In the genomic region with DNA sequence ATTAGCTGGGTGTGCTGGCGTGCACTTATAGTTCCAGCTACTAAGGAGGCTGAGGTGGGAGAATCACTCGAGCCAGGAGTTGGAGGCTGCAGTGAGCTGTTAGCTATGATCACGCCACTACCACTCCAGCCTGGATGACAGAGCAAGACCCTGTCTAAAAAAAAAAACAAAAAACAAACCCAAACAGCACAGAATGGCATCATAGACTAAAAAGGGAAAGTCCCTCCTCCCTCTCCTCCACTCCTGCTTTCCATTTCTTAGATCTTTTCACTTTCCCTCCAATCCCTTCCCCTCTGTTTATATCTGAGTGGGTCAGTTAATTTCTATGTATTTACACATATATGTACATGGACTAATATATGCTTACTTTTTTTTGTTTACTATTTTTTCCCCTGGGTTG, we compare ENCODE assay signal across 21 cellular contexts. TPM values are rescaled to one million over a fixed set of nuclear protein-coding genes. Genes with fewer than 3 reads are reported as not detected.
A peak's percentile ranks its signal among the peaks of the same experiment; 100 is the strongest.
DNase-seq lines count a peak whose midpoint lies in the region; ATAC-seq and TF ChIP-seq lines count a peak whose summit lies in the region.
"Had no signal": no experiment of that assay in that cellular context is flagged by ENCODE, and none has a peak within 500 bp of the region (broad histone marks: within the 10 kb centered on the region; RNA-seq: fewer than 3 reads in every experiment).

No MANE protein-coding gene starts in this region.

- TF ChIP-seq CTCF in HEK293 (tag by site-specific recombination; IDR thresholded peaks at IDR 0.05): no peak

- POLR2A ChIA-PET in activated CD4-positive, alpha-beta T cell treated with anti-CD3 and anti-CD28 coated beads for 36 hours (lab: Charles Lee): no interaction called here
- POLR2A ChIA-PET in HEK293 (lab: Yijun Ruan, JAX): no interaction called here

- no peaks in the 10 kb centered on the region for H3K36me3 Mint-ChIP-seq in activated CD4-positive, alpha-beta T cell treated with anti-CD3 and anti-CD28 coated beads for 36 hours (ENCODE audit: low read depth)
- peaks cover 2% of the 10 kb centered on the region for H3K36me3 Mint-ChIP-seq in IgD-negative memory B cell
- H3K36me3 Mint-ChIP-seq in stimulated activated memory B cell treated with anti-CD40 and anti-IgM and Interleukin-4, amounts not matched to agents 10 μg/mL and 1 μg/mL and 100 μg/mL, for 72 hours: no peaks in the 10 kb centered on the region
- H3K36me3 Mint-ChIP-seq: CD4-positive, alpha-beta memory T cell had no signal

- H3K9me3 Mint-ChIP-seq in activated CD4-positive, alpha-beta T cell treated with anti-CD3 and anti-CD28 coated beads for 36 hours (ENCODE audit: low read depth): no peaks in the 10 kb centered on the region
- H3K9me3 Mint-ChIP-seq in IgD-negative memory B cell: no peaks in the 10 kb centered on the region
- no peaks in the 10 kb centered on the region for H3K9me3 Mint-ChIP-seq in stimulated activated memory B cell treated with anti-CD40 and anti-IgM and Interleukin-4, amounts not matched to agents 10 μg/mL and 1 μg/mL and 100 μg/mL, for 72 hours
- H3K9me3 Mint-ChIP-seq: CD4-positive, alpha-beta memory T cell had no signal

- H3K27ac Mint-ChIP-seq in activated CD4-positive, alpha-beta T cell treated with anti-CD3 and anti-CD28 coated beads for 36 hours: no peak overlapping the region
- H3K27ac Mint-ChIP-seq in IgD-negative memory B cell: peak overlapping the region in 2 of 3 donors; percentile 16 to 59
- H3K27ac Mint-ChIP-seq in stimulated activated memory B cell treated with anti-CD40 and anti-IgM and Interleukin-4, amounts not matched to agents 10 μg/mL and 1 μg/mL and 100 μg/mL, for 72 hours: peak overlapping the region; percentile 93

- peak; percentile 55 for ATAC-seq in activated CD4-positive, alpha-beta T cell treated with anti-CD3 and anti-CD28 coated beads for 36 hours
- ATAC-seq in stimulated activated memory B cell treated with anti-CD40 and anti-IgM and Interleukin-4, amounts not matched to agents 10 μg/mL and 1 μg/mL and 100 μg/mL, for 72 hours: no peak
- ATAC-seq: A549 had no signal

- H3K27me3 Mint-ChIP-seq in activated CD4-positive, alpha-beta T cell treated with anti-CD3 and anti-CD28 coated beads for 36 hours: no peaks in the 10 kb centered on the region
- H3K27me3 Mint-ChIP-seq in IgD-negative memory B cell: no peaks in the 10 kb centered on the region
- H3K27me3 Mint-ChIP-seq in stimulated activated memory B cell treated with anti-CD40 and anti-IgM and Interleukin-4, amounts not matched to agents 10 μg/mL and 1 μg/mL and 100 μg/mL, for 72 hours: no peaks in the 10 kb centered on the region
- H3K27me3 Mint-ChIP-seq: CD4-positive, alpha-beta memory T cell had no signal

- H3K4me1 ChIP-seq in HEK293 (ENCODE audit: control insufficient read depth, insufficient read depth, low read length): no peaks in the 10 kb centered on the region
- H3K4me1 ChIP-seq: A549, HAP-1 had no signal

- H3K4me1 Mint-ChIP-seq in activated CD4-positive, alpha-beta T cell treated with anti-CD3 and anti-CD28 coated beads for 36 hours: peaks cover 21% of the 10 kb centered on the region
- peaks cover 40 to 54% (median 43%) of the 10 kb centered on the region in 3 donors for H3K4me1 Mint-ChIP-seq in IgD-negative memory B cell
- peaks cover 67% of the 10 kb centered on the region for H3K4me1 Mint-ChIP-seq in stimulated activated memory B cell treated with anti-CD40 and anti-IgM and Interleukin-4, amounts not matched to agents 10 μg/mL and 1 μg/mL and 100 μg/mL, for 72 hours

- no peak for DNase-seq in activated CD4-positive, alpha-beta T cell treated with anti-CD3 and anti-CD28 coated beads for 36 hours
- DNase-seq in activated CD4-positive, alpha-beta T cell treated with anti-CD3 and anti-CD28 coated beads, Interleukin-2, amount 50 U/mL, for 48 hours: no peak
- DNase-seq in pons (ENCODE audit: low spot score) (no peak), UCSD-AML1 (lab: John Stamatoyannopoulos, UW; ENCODE audit: unreplicated experiment) (no peak), kidney glomerular epithelial cell (lab: John Stamatoyannopoulos, UW) (no peak)
- DNase-seq: ACHN; AML-193; C1 segment of cervical spinal cord; Calu3; CD4-positive, alpha-beta memory T cell; COR-L47; DMS53; DMS79 treated with DMSO at 0.1 percent for 48 hours; GF-D8; GOT3 had no signal

- intact Hi-C loops in activated CD4-positive, alpha-beta T cell treated with anti-CD3 and anti-CD28 coated beads for 36 hours (cut with DNase I, micrococcal nuclease): no loop called here

- no peak overlapping the region for H3K4me3 Mint-ChIP-seq in activated CD4-positive, alpha-beta T cell treated with anti-CD3 and anti-CD28 coated beads for 36 hours
- peak overlapping the region in 2 of 4 donors; percentile 2 to 65 for H3K4me3 Mint-ChIP-seq in IgD-negative memory B cell
- no peak overlapping the region for H3K4me3 Mint-ChIP-seq in stimulated activated memory B cell treated with anti-CD40 and anti-IgM and Interleukin-4, amounts not matched to agents 10 μg/mL and 1 μg/mL and 100 μg/mL, for 72 hours
- H3K4me3 Mint-ChIP-seq: CD4-positive, alpha-beta memory T cell had no signal

- H3K27ac ChIP-seq in HEK293 (ENCODE audit: extremely low read depth, low read depth, low read length): no peak overlapping the region
- H3K27ac ChIP-seq: 22Rv1, A549 had no signal

- CTCF ChIA-PET in activated CD4-positive, alpha-beta T cell treated with anti-CD3 and anti-CD28 coated beads for 36 hours (lab: Charles Lee): interaction anchor here (0.5 to 0.6 kb wide), 2 partner anchors 122 to 151 kb away, joined by 3 read pairs; no protein-coding TSS in a partner anchor
- CTCF ChIA-PET in HEK293 (lab: Yijun Ruan, JAX): interaction anchor here (1.2 kb wide), 1 partner anchor 9 kb away, joined by 10 read pairs; no protein-coding TSS in a partner anchor

- no peak overlapping the region for H3K4me3 ChIP-seq in HEK293 (ENCODE audit: low read depth, low read length)
- H3K4me3 ChIP-seq: A549, HAP-1 had no signal

- no peaks in the 10 kb centered on the region for H3K36me3 ChIP-seq in HEK293 (ENCODE audit: control insufficient read depth in 2 of 2, insufficient read depth in 1 of 2, low read length in 2 of 2)
- H3K36me3 ChIP-seq: HAP-1 had no signal

- H3K9me3 ChIP-seq in HEK293 (ENCODE audit: control insufficient read depth, insufficient read depth, low read depth, low read length): no peaks in the 10 kb centered on the region
- H3K9me3 ChIP-seq: A549, HAP-1 had no signal

TF ChIP-seq in HEK293, 187 proteins besides CTCF, POLR2A, EP300 and RAD21:
- TF ChIP-seq ZNF19 (tag by site-specific recombination; IDR thresholded peaks at IDR 0.05; ENCODE audit: low read depth): no peak
- no peak for TF ChIP-seq ZNF776 (tag by site-specific recombination; IDR thresholded peaks at IDR 0.05; ENCODE audit: borderline replicate concordance)
- no peak for TF ChIP-seq ZNF175 (tag by site-specific recombination; IDR thresholded peaks at IDR 0.05)
- peak; percentile 90 for TF ChIP-seq PRDM1 (tag by site-specific recombination; IDR thresholded peaks at IDR 0.05)

RNA-seq across cellular contexts. Expression of gene PIP4K2A, which starts 10.4 kb away (rescaled TPM):
- 100 to 1,000 TPM; 105 to 108 TPM for total RNA-seq in activated CD4-positive, alpha-beta T cell treated with anti-CD3 and anti-CD28 coated beads for 36 hours
- polyA plus RNA-seq in IgD-negative memory B cell: 43.2 TPM
